In the genomic region with DNA sequence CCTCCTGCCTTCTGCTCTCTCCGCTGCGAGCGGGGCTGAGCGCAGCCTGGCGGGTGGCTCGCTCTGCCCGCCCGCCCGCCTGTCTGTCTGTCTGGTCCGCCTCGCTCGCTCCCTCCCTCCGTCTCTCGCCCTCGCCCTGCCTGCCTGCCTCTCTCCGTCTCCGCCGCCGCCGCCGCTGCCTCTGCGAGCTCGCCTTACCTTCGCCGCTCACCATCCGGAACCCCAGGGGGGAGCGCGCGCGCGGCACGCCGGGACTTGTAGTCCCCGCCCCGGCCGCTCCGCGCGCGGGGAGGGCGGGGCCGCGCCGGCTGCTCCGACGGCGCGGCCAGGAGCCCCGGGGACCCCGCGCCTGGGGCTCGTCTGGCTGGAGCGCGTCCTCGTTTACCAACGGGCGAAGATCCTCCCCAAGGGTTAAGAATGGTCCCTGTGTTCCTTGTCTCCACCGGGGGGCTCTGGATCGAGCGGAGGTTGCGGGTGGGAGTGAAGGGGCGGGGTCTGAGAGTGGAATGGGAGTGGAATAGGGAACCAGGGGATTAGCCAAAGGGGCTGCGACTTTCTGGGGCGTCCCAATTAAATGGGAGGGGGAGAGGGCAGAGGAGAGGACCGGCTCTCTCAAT, we compare ENCODE assay signal across 8 cellular contexts. TPM values are rescaled to one million over a fixed set of nuclear protein-coding genes. Genes with fewer than 3 reads are reported as not detected.
DNase-seq lines count a peak whose midpoint lies in the region; ATAC-seq, FAIRE-seq and TF ChIP-seq lines count a peak whose summit lies in the region.

A gene with protein sequence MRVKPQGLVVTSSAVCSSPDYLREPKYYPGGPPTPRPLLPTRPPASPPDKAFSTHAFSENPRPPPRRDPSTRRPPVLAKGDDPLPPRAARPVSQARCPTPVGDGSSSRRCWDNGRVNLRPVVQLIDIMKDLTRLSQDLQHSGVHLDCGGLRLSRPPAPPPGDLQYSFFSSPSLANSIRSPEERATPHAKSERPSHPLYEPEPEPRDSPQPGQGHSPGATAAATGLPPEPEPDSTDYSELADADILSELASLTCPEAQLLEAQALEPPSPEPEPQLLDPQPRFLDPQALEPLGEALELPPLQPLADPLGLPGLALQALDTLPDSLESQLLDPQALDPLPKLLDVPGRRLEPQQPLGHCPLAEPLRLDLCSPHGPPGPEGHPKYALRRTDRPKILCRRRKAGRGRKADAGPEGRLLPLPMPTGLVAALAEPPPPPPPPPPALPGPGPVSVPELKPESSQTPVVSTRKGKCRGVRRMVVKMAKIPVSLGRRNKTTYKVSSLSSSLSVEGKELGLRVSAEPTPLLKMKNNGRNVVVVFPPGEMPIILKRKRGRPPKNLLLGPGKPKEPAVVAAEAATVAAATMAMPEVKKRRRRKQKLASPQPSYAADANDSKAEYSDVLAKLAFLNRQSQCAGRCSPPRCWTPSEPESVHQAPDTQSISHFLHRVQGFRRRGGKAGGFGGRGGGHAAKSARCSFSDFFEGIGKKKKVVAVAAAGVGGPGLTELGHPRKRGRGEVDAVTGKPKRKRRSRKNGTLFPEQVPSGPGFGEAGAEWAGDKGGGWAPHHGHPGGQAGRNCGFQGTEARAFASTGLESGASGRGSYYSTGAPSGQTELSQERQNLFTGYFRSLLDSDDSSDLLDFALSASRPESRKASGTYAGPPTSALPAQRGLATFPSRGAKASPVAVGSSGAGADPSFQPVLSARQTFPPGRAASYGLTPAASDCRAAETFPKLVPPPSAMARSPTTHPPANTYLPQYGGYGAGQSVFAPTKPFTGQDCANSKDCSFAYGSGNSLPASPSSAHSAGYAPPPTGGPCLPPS (N-terminal part only) (minus strand): TSS at position 183 of the 617 bp plus-strand sequence. CDS start 52,029 bp downstream, outside the sequence.

- POLR2A ChIA-PET in activated B cell treated with CpG ODN at 0.5 μM for 24 hours (lab: Charles Lee) = interaction anchor here (0.6 to 12.2 kb wide), 26 partner anchors 9 to 558 kb away, joined by 3 to 207 read pairs (median 4); no protein-coding TSS in a partner anchor

- ATAC-seq in HG03045 (IDR thresholded peaks at IDR 0.05; ENCODE audit: unreplicated experiment) (peak; percentile 53), activated B cell treated with CpG ODN at 0.5 μM for 24 hours (ENCODE audit: low read depth) (peak; percentile 78), GM19455 (IDR thresholded peaks at IDR 0.05; ENCODE audit: unreplicated experiment) (no peak)

- 0 to 1% (median 1%) methylated on average over 59 to 65 of the region's 65 CpGs for WGBS in small intestine, 3 donors

- H3K27me3 ChIP-seq in bronchial epithelial cell (ENCODE audit: control insufficient read depth, insufficient read depth, low read length) (no peaks in the 10 kb centered on the region), small intestine (ENCODE audit: control insufficient read depth in 2 of 2, insufficient read depth in 2 of 2, low read length in 2 of 2) (no peaks in the 10 kb centered on the region)

- DNase-seq in NCI-H226 (peak; percentile 87), activated B cell treated with CpG ODN at 0.5 μM for 24 hours (peak; percentile 89), bronchial epithelial cell (ENCODE audit: low read depth) (peak; percentile 67), immature natural killer cell (peak; percentile 92 to 93 (median 93)), small intestine (peak; percentile 88)

- peak within 1 kb of the TSS; percentile 95 for H3K4me3 Mint-ChIP-seq in activated B cell treated with CpG ODN at 0.5 μM for 24 hours
- H3K4me3 Mint-ChIP-seq in immature natural killer cell = peak within 1 kb of the TSS; percentile 88 to 94 (median 91)

- intact Hi-C loops in activated B cell treated with CpG ODN at 0.5 μM for 24 hours (cut with micrococcal nuclease) = loop anchor here (1.0 to 2.0 kb wide), 3 partner anchors 75 to 370 kb away; partner anchors contain the start of genes WASF2 and WDTC1

- peak within 1 kb of the TSS; percentile 63 to 84 for H3K27ac ChIP-seq in small intestine (ENCODE audit: low read depth in 1 of 2, low read length in 1 of 2)

- H3K27me3 Mint-ChIP-seq in activated B cell treated with CpG ODN at 0.5 μM for 24 hours (no peaks in the 10 kb centered on the region), immature natural killer cell (ENCODE audit: low read depth in 3 of 3) (peaks cover 5 to 25% (median 6%) of the 10 kb centered on the region in 3 donors)

- H3K4me1 Mint-ChIP-seq in activated B cell treated with CpG ODN at 0.5 μM for 24 hours = peaks cover 48% of the 10 kb centered on the region
- H3K4me1 Mint-ChIP-seq in immature natural killer cell = peaks cover 27 to 57% of the 10 kb centered on the region in 2 donors

- CTCF ChIA-PET in activated B cell treated with CpG ODN at 0.5 μM for 24 hours (lab: Charles Lee) = interaction anchor here (0.7 to 8.8 kb wide), 16 partner anchors 10 to 305 kb away, joined by 3 to 253 read pairs (median 6); no protein-coding TSS in a partner anchor

- H3K4me3 ChIP-seq in bronchial epithelial cell (ENCODE audit: low read depth, low read length) (peak within 1 kb of the TSS; percentile 76), small intestine (ENCODE audit: low read depth in 1 of 2, low read length in 2 of 2) (peak within 1 kb of the TSS; percentile 76 to 82)

- FAIRE-seq in bronchial epithelial cell (lab: Jason Lieb, UNC) = no peak
- no peak for FAIRE-seq in small intestine (lab: Jason Lieb, UNC)

- peaks cover 4% of the 10 kb centered on the region for H3K36me3 ChIP-seq in bronchial epithelial cell (ENCODE audit: control insufficient read depth, insufficient read depth, low read length)
- H3K36me3 ChIP-seq in small intestine (ENCODE audit: control insufficient read depth in 2 of 2, insufficient read depth in 2 of 2, low read length in 2 of 2) = no peaks in the 10 kb centered on the region

- TF ChIP-seq CTCF in activated B cell treated with CpG ODN at 0.5 μM for 24 hours (IDR thresholded peaks at IDR 0.05) = no peak
- no peak for TF ChIP-seq CTCF in bronchial epithelial cell (IDR thresholded peaks at IDR 0.05; ENCODE audit: insufficient read depth, low read length, severe bottlenecking)

- H3K27ac Mint-ChIP-seq in activated B cell treated with CpG ODN at 0.5 μM for 24 hours (peak within 1 kb of the TSS; percentile 83), immature natural killer cell (peak within 1 kb of the TSS; percentile 69 to 96 (median 94))

- peaks cover 3 to 6% of the 10 kb centered on the region in 2 donors for H3K4me1 ChIP-seq in small intestine (ENCODE audit: control insufficient read depth in 2 of 2, insufficient read depth in 1 of 2, low read depth in 1 of 2, low read length in 1 of 2)

- H3K36me3 Mint-ChIP-seq in activated B cell treated with CpG ODN at 0.5 μM for 24 hours (ENCODE audit: low read depth) (peaks cover 2% of the 10 kb centered on the region), immature natural killer cell (no peaks in the 10 kb centered on the region)

- TF ChIP-seq POLR2A in GM10847 (IDR thresholded peaks at IDR 0.05; ENCODE audit: extremely low read depth, insufficient read length) = peak; percentile 81

- H3K9me3 Mint-ChIP-seq in activated B cell treated with CpG ODN at 0.5 μM for 24 hours (no peaks in the 10 kb centered on the region), immature natural killer cell (no peaks in the 10 kb centered on the region)

- no peaks in the 10 kb centered on the region for H3K9me3 ChIP-seq in small intestine (ENCODE audit: control insufficient read depth, low read depth)

RNA-seq across cellular contexts. Expression of the gene that starts here (rescaled TPM):
- total RNA-seq in activated B cell treated with CpG ODN at 0.5 μM for 24 hours (22.4 and 23.3 TPM in 2 replicates), bronchial epithelial cell (5.0 and 14.6 TPM in 2 replicates)
- polyA plus RNA-seq in immature natural killer cell (1 to 10 TPM in 2 of 3 donors, not detected in 1; 1.2 to 6.3 TPM), small intestine (1 to 10 TPM; 3.5 to 8.7 (median 5.1) TPM)
